Comparison of ENCODE assay signal across 8 cellular contexts in genomic region chr4:37892641-37893040, GRCh38. TPM values are rescaled to one million over a fixed set of nuclear protein-coding genes. Genes with fewer than 3 reads are reported as not detected.
DNase-seq lines count a peak whose midpoint lies in the region; ATAC-seq and TF ChIP-seq lines count a peak whose summit lies in the region.

No MANE protein-coding gene starts in this region.

- in situ Hi-C loops in transverse colon (cut with MboI; ENCODE audit: low pct_ligation_motif_present in 1 of 4, low pct_unique_long_range_greater_than_20kb in 1 of 4, low sequenced_read_pairs in 3 of 4): loop anchor here in 2 of 4 donors (25.0 kb wide), 2 partner anchors 120 to 145 kb away; no protein-coding TSS in a partner anchor

- intact Hi-C loops in transverse colon (cut with DNase I; ENCODE audit: low total_unique reads): loop anchor here (5.0 kb wide), 2 partner anchors 65 to 1595 kb away; partner anchors contain the start of gene PGM2

- DNase-seq in activated CD4-positive, CD25-positive, alpha-beta regulatory T cell treated with anti-CD3 and anti-CD28 coated beads, Interleukin-2, amount 50 U/mL, for 72 hours: peak; percentile 41
- DNase-seq in immature natural killer cell (peak; percentile 19 to 30 (median 22)), transverse colon (peak; percentile 38), glomerular visceral epithelial cell (ENCODE audit: extremely low spot score) (no peak), foreskin keratinocyte (no peak)

- H3K27ac Mint-ChIP-seq in immature natural killer cell: peak overlapping the region; percentile 79 to 93 (median 87)

- TF ChIP-seq CTCF in transverse colon (IDR thresholded peaks at IDR 0.05): no peak
- no peak for TF ChIP-seq CTCF in foreskin keratinocyte (conservative IDR thresholded peaks at IDR 0.05)

- H3K27ac ChIP-seq in transverse colon (peak overlapping the region; percentile 90 to 93 (median 92)), foreskin keratinocyte (no peak overlapping the region)

- H3K4me1 ChIP-seq in transverse colon (peaks cover 0 to 27% (median 19%) of the 10 kb centered on the region in 4 donors), foreskin keratinocyte (no peaks in the 10 kb centered on the region)

- no peaks in the 10 kb centered on the region for H3K9me3 Mint-ChIP-seq in immature natural killer cell

- H3K36me3 ChIP-seq in transverse colon: no peaks in the 10 kb centered on the region

- H3K27me3 ChIP-seq in transverse colon (no peaks in the 10 kb centered on the region), foreskin keratinocyte (peaks cover 92% of the 10 kb centered on the region)

- peak overlapping the region in 1 of 4 donors; percentile 98 for H3K4me3 ChIP-seq in transverse colon

- peaks cover 26 to 37% of the 10 kb centered on the region in 2 donors for H3K4me1 Mint-ChIP-seq in immature natural killer cell

- H3K27me3 Mint-ChIP-seq in immature natural killer cell (ENCODE audit: low read depth in 3 of 3): peaks cover 0 to 5% (median 1%) of the 10 kb centered on the region in 3 donors

- 35 to 56% methylated on average over 3 to 5 of the region's 5 CpGs for WGBS in transverse colon (ENCODE audit: low coverage in 1 of 2), 2 donors

- no peaks in the 10 kb centered on the region for H3K9me3 ChIP-seq in transverse colon

- peak; percentile 43 for ATAC-seq in GM19023 (IDR thresholded peaks at IDR 0.05; ENCODE audit: unreplicated experiment)
- ATAC-seq in HG03103 (IDR thresholded peaks at IDR 0.05; ENCODE audit: low read depth, unreplicated experiment): peak; percentile 48
- no peak for ATAC-seq in HG03457 (IDR thresholded peaks at IDR 0.05; ENCODE audit: unreplicated experiment)
- ATAC-seq in foreskin keratinocyte: no peak

- no peak for TF ChIP-seq POLR2A in transverse colon (IDR thresholded peaks at IDR 0.05)

- no peak for TF ChIP-seq EP300 in transverse colon (IDR thresholded peaks at IDR 0.05; ENCODE audit: low read depth)

- peak overlapping the region; percentile 92 to 98 (median 95) for H3K4me3 Mint-ChIP-seq in immature natural killer cell

- H3K36me3 Mint-ChIP-seq in immature natural killer cell: no peaks in the 10 kb centered on the region

RNA-seq across cellular contexts. Expression of gene TBC1D1, which starts 1.8 kb away (rescaled TPM):
- polyA plus RNA-seq in immature natural killer cell (10 to 100 TPM; 15.2 to 33.3 (median 18.0) TPM), foreskin keratinocyte (40.8 and 44.4 TPM in 2 replicates)
- total RNA-seq in transverse colon (100 to 1,000 TPM; 122 to 258 (median 139) TPM), foreskin keratinocyte (74.8 and 83.4 TPM in 2 replicates)

Comparison
In these comparisons a context has a peak if more than half of its experiments do, and no peak if none do; other contexts are left out.
1. ATAC-seq: peak in GM19023 (single experiment) and HG03103 (single experiment); none in HG03457 (single experiment) and foreskin keratinocyte (single experiment).
2. DNase-seq: peak in activated CD4-positive, CD25-positive, alpha-beta regulatory T cell treated with anti-CD3 and anti-CD28 coated beads, Interleukin-2, amount 50 U/mL, for 72 hours (single experiment), immature natural killer cell (3 of 3) and transverse colon (single experiment); none in glomerular visceral epithelial cell (single experiment) and foreskin keratinocyte (0 of 2).